ENCODE assay signal across 25 cellular contexts in the genomic region with DNA sequence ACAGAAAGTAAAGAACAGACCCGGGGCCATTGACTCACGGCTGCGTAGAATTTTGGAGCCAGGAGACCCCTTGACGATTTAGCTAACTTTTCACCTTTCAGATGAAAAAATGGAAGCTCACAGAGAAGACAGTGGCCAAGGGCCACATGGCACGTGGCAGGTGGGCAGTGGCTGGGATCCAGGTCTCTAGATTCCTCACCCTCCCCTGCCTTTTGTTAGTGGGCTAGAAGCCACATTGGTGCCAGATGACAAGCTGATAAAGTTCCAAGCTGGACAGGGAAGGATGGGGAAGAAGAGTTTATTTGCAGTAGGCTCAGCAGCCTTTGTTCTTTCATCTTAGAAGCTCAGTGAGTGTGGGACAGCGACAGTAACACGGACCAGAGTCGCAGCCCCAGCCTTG.
"Had no signal": no experiment of that assay in that cellular context is flagged by ENCODE, and none has a peak within 500 bp of the region (broad histone marks: within the 10 kb centered on the region; RNA-seq: fewer than 3 reads in every experiment).

No MANE protein-coding gene starts in this region.

- H3K4me3 ChIP-seq: stomach, suprapubic skin, testis, thoracic aorta, thyroid gland, tibial artery, tibial nerve, transverse colon, upper lobe of left lung, upper lobe of right lung, uterus, vagina had no signal

- H3K27me3 ChIP-seq: testis, thyroid gland, tibial nerve, upper lobe of left lung, uterus, vagina had no signal

- DNase-seq: stimulated activated CD4-positive, alpha-beta T cell treated with anti-CD3 and anti-CD28 coated beads, Interleukin-2, amount 100 ng/mL, for 48 hours; stimulated activated CD4-positive, alpha-beta T cell treated with anti-CD3 and anti-CD28 coated beads, Interleukin-4, amount 100 ng/mL, for 1 hour; stimulated activated CD4-positive, alpha-beta T cell treated with anti-CD3 and anti-CD28 coated beads, Interleukin-4, amount 100 ng/mL, for 24 hours; stimulated activated CD4-positive, alpha-beta T cell treated with anti-CD3 and anti-CD28 coated beads, Interleukin-4, amount 100 ng/mL, for 4 hours; stimulated activated CD8-positive, alpha-beta memory T cell treated with anti-CD3 and anti-CD28 coated beads, Interleukin-4, amount 100 ng/mL, for 48 hours; stimulated activated naive B cell treated with anti-CD40 and anti-IgM and Interleukin-4, amounts not matched to agents 10 μg/mL and 1 μg/mL and 100 μg/mL, for 72 hours; stimulated activated naive CD4-positive, alpha-beta T cell; stimulated activated naive CD4-positive, alpha-beta T cell treated with Interleukin-2 at 50 U/mL for 16 hours; stimulated activated naive CD8-positive, alpha-beta T cell treated with anti-CD3 and anti-CD28 coated beads, Interleukin-15, amount 100 ng/mL, for 72 hours; stimulated activated naive CD8-positive, alpha-beta T cell treated with anti-CD3 and anti-CD28 coated beads, Interleukin-15, Interleukin-2, amounts not matched to agents 100 U/mL and 50 U/mL, for 24 hours; stomach; testis; thyroid gland; tibial artery; transverse colon; trophoblast cell; upper lobe of left lung; upper lobe of right lung; uterus had no signal

- H3K9me3 ChIP-seq: stomach, suprapubic skin, testis, thoracic aorta, thyroid gland, tibial artery, tibial nerve, transverse colon, upper lobe of left lung, upper lobe of right lung, uterus, vagina had no signal

- H3K36me3 ChIP-seq: stomach, suprapubic skin, thoracic aorta, thyroid gland, tibial artery, tibial nerve, transverse colon, upper lobe of left lung, upper lobe of right lung, uterus, vagina had no signal

- ATAC-seq: stimulated activated effector memory CD8-positive, alpha-beta T cell treated with anti-CD3 and anti-CD28 coated beads, Interleukin-12 subunit alpha, Interleukin-12 subunit beta, amount 100 ng/mL, for 72 hours; stimulated activated memory B cell treated with anti-CD40 and anti-IgM and Interleukin-4, amounts not matched to agents 10 μg/mL and 1 μg/mL and 100 μg/mL, for 72 hours; stimulated activated naive B cell treated with anti-CD40 and anti-IgM and Interleukin-4, amounts not matched to agents 10 μg/mL and 1 μg/mL and 100 μg/mL, for 72 hours; stimulated activated naive CD8-positive, alpha-beta T cell treated with anti-CD3 and anti-CD28 coated beads, Interleukin-15, amount 100 ng/mL, for 72 hours; stimulated activated naive CD8-positive, alpha-beta T cell treated with anti-CD3 and anti-CD28 coated beads, Interleukin-15, Interleukin-2, amounts not matched to agents 100 U/mL and 50 U/mL, for 24 hours; upper lobe of right lung had no signal
